In the genomic region with DNA sequence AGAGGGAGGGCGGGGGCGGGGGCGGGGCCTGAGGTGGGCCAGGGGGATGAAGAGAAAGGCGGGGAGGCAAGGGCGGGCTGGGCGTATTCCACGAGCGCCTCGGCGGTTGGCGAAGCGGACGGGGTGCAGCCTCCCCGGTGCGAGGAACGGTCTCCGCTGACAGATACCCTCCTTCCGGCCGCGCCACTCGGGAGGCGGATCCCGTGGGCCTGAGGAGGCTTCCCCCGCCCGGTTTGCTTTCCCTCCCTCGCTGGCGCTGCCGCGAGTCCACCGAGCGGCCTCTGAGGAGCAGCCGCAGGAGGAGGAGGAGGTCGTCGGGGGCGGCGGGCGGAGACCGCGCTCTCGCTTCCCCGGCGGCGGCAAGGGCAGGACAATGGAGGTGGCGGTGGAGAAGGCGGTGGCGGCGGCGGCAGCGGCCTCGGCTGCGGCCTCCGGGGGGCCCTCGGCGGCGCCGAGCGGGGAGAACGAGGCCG, we compare ENCODE assay signal across 8 cellular contexts. TPM values are rescaled to one million over a fixed set of nuclear protein-coding genes. Genes with fewer than 3 reads are reported as not detected.
DNase-seq lines count a peak whose midpoint lies in the region; TF ChIP-seq lines count a peak whose summit lies in the region.

A gene (plus strand): TSS at position 84 of the 473 bp plus-strand sequence. CDS start 290 bp downstream, at position 374.

- H3K27ac ChIP-seq in MM.1S (ENCODE audit: low read length): peak within 1 kb of the TSS; percentile 88

- peak within 1 kb of the TSS; percentile 97 for H3K4me3 ChIP-seq in MM.1S (ENCODE audit: low read length)
- H3K4me3 ChIP-seq in retinal pigment epithelial cell (ENCODE audit: low read length): peak within 1 kb of the TSS; percentile 93

- peaks cover 19% of the 10 kb centered on the region for H3F3A ChIP-seq in MM.1S (ENCODE audit: insufficient read depth, low read length)

- no peaks in the 10 kb centered on the region for H3K9me2 ChIP-seq in MM.1S (replicated peaks; ENCODE audit: insufficient read depth, low read length)

- H3K36me3 ChIP-seq in MM.1S (replicated peaks; ENCODE audit: insufficient read depth, low read length): no peaks in the 10 kb centered on the region; the same call in 1 of the 2 replicates

- H3K9ac ChIP-seq in MM.1S (ENCODE audit: low read length): peak within 1 kb of the TSS; percentile 72

- H3K79me2 ChIP-seq in MM.1S (ENCODE audit: low read length): peaks cover 43% of the 10 kb centered on the region

- TF ChIP-seq CTCF in MM.1S (IDR thresholded peaks at IDR 0.05; ENCODE audit: low read length) (no peak), retinal pigment epithelial cell (conservative IDR thresholded peaks at IDR 0.05; ENCODE audit: low read depth, low read length) (no peak)

- POLR2A ChIA-PET in HEK293T (lab: Yijun Ruan, JAX): interaction anchor here (0.5 to 1.0 kb wide), 7 partner anchors 9 to 294 kb away, joined by 3 to 4 read pairs (median 3); no protein-coding TSS in a partner anchor

- H3K27me3 ChIP-seq in MM.1S (replicated peaks; ENCODE audit: insufficient read depth, low read length): no peaks in the 10 kb centered on the region

- H2AFZ ChIP-seq in MM.1S (ENCODE audit: low read length): peak within 1 kb of the TSS; percentile 55

- peak within 1 kb of the TSS; percentile 86 for H3K4me2 ChIP-seq in MM.1S (ENCODE audit: low read depth, low read length)

- intact Hi-C loops in cardiac septum (cut with DNase I): no loop called here

- H4K20me1 ChIP-seq in MM.1S (ENCODE audit: insufficient read depth, low read length): 0 out of 2 replicates have a peak, but pooled peaks cover 4% of the 10 kb centered on the region

- no peaks in the 10 kb centered on the region for H3K4me1 ChIP-seq in MM.1S (ENCODE audit: low read length)

- CTCF ChIA-PET in HEK293T (lab: Yijun Ruan, JAX): interaction anchor here (1.2 kb wide), 1 partner anchor 278 kb away, joined by 3 read pairs; no protein-coding TSS in a partner anchor

- no peaks in the 10 kb centered on the region for H3K9me3 ChIP-seq in MM.1S (replicated peaks; ENCODE audit: insufficient read depth, low read length)

- DNase-seq in SIG-M5 (lab: John Stamatoyannopoulos, UW) (peak; percentile 77), SIG-M5 treated with dmso at 0.1 percent for 504 hours (lab: John Stamatoyannopoulos, UW; ENCODE audit: unreplicated experiment) (no peak), HEK293T (ENCODE audit: extremely low spot score) (no peak), MM.1S (no peak), activated T-helper 1 cell treated with Interleukin-2 at 50 U/mL for 16 hours (ENCODE audit: low read depth) (peak; percentile 96), cardiac septum (ENCODE audit: low spot score) (peak; percentile 98), retinal pigment epithelial cell (ENCODE audit: low read depth) (no peak), UCSD-AML1 (lab: John Stamatoyannopoulos, UW; ENCODE audit: unreplicated experiment) (no peak)

TF ChIP-seq in HEK293T, 16 proteins besides CTCF, POLR2A, EP300 and RAD21:
- TF ChIP-seq TARDBP (IDR thresholded peaks at IDR 0.05) (peak; percentile 42; the same call in 1 of the 2 replicates), L3MBTL2 (conservative IDR thresholded peaks at IDR 0.05) (peak; percentile 38; the same call in 1 of the 2 replicates), HDGF (IDR thresholded peaks at IDR 0.05; ENCODE audit: borderline replicate concordance) (no peak), ARNT (IDR thresholded peaks at IDR 0.05) (no peak), FOXA1 (IDR thresholded peaks at IDR 0.05) (no peak), SUZ12 (IDR thresholded peaks at IDR 0.05) (no peak), BHLHE40 (IDR thresholded peaks at IDR 0.05; ENCODE audit: borderline replicate concordance) (no peak), ELF4 (IDR thresholded peaks at IDR 0.05) (no peak)

RNA-seq across cellular contexts. Expression of the gene that starts here (rescaled TPM):
- total RNA-seq in cardiac septum: 18.8 TPM

Comparison
In these comparisons a context has a peak if more than half of its experiments do, and no peak if none do; other contexts are left out.
1. DNase-seq: peak in SIG-M5 (single experiment), activated T-helper 1 cell treated with Interleukin-2 at 50 U/mL for 16 hours (single experiment) and cardiac septum (single experiment); none in SIG-M5 treated with dmso at 0.1 percent for 504 hours (single experiment), HEK293T (single experiment), MM.1S (single experiment), retinal pigment epithelial cell (single experiment) and UCSD-AML1 (single experiment).